Comparison of ENCODE assay signal across 8 cellular contexts in the genomic region with DNA sequence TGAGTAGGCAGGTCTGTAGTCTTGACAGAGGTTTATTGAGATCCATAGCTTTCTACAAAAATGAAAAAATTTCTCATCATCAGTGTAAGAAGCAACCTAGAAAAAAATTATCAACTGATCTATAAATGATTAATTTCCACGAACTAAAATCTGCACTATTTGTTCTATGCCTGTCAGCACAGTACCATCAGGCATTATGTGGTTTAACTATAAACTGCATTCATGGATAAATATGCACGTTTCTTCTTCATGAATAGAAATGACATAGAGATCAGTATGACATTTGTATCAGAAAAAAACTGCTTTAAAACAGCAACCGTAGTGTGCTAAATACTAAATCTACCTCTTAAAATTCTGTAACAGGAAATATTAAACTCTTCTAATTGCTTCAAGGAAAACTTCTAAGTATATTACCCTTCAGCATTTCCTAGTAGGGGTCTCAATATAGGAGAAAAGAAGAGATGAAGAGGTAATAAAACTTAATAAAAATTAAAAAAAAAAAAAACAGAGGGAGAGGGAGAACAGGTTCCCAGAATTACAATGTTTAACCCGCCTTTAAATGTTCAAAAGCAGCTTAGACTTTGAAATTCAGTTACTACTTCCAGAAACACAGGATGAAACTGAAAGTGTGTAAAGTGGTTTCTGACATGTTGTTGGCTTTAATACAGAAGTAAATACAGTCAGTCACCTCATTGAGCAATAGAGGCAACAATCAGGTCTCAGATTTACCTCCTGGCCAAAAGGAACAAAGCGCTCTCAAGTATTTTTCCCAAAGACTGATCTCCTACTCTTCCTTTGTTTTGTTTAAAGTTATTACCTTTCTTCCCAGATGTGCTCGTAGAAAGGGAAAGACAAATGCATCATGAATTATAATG.
DNase-seq lines count a peak whose midpoint lies in the region; ATAC-seq and TF ChIP-seq lines count a peak whose summit lies in the region.

No MANE protein-coding gene starts in this region.

- TF ChIP-seq CTCF in GM06990 (IDR thresholded peaks at IDR 0.05; ENCODE audit: insufficient read depth, low read length, poor library complexity, severe bottlenecking) (no peak), foreskin keratinocyte (conservative IDR thresholded peaks at IDR 0.05) (no peak)

- no peaks in the 10 kb centered on the region for H3K27me3 ChIP-seq in GM06990 (replicated peaks; ENCODE audit: control insufficient read depth, insufficient read depth, low read length)
- no peaks in the 10 kb centered on the region for H3K27me3 ChIP-seq in foreskin keratinocyte

- no peak overlapping the region for H3K27ac ChIP-seq in foreskin keratinocyte

- no peaks in the 10 kb centered on the region for H3K36me3 ChIP-seq in GM06990 (ENCODE audit: control insufficient read depth, insufficient read depth, low read length)

- no peak overlapping the region for H3K4me3 ChIP-seq in GM06990 (replicated peaks; ENCODE audit: low read depth, low read length)

- no peak for TF ChIP-seq POLR2A in erythroblast (IDR thresholded peaks at IDR 0.05; ENCODE audit: low read length)

- ATAC-seq in GM21447 (IDR thresholded peaks at IDR 0.05; ENCODE audit: unreplicated experiment) = peak; percentile 83
- peak; percentile 65 for ATAC-seq in HG03558 (IDR thresholded peaks at IDR 0.05; ENCODE audit: extremely low read depth, unreplicated experiment)
- peak; percentile 76 for ATAC-seq in esophagus mucosa
- ATAC-seq in foreskin keratinocyte = no peak

- DNase-seq in GM06990 (ENCODE audit: extremely low read depth, insufficient read length) (peak; percentile 27), SKM-1 (lab: John Stamatoyannopoulos, UW; ENCODE audit: unreplicated experiment) (no peak), erythroblast (lab: John Stamatoyannopoulos, UW) (no peak), C1 segment of cervical spinal cord (lab: John Stamatoyannopoulos, UW) (no peak), foreskin keratinocyte (no peak)

- no peaks in the 10 kb centered on the region for H3K4me1 ChIP-seq in foreskin keratinocyte
